8 cellular contexts compared by ENCODE assay signal in genomic region chr9:3508531-3509374, GRCh38. TPM values are rescaled to one million over a fixed set of nuclear protein-coding genes. Genes with fewer than 3 reads are reported as not detected.
DNase-seq lines count a peak whose midpoint lies in the region; ATAC-seq and TF ChIP-seq lines count a peak whose summit lies in the region.

No MANE protein-coding gene starts in this region.

- TF ChIP-seq CTCF in RWPE2 (IDR thresholded peaks at IDR 0.05; ENCODE audit: poor library complexity, severe bottlenecking) (no peak), glutamatergic neuron (IDR thresholded peaks at IDR 0.05; ENCODE audit: partially characterized antibody, unreplicated experiment) (no peak)

- H2AFZ ChIP-seq in ACC112 (ENCODE audit: low read length, unreplicated experiment) = no peak overlapping the region

- H3K27ac Mint-ChIP-seq in IgD-negative memory B cell (peak overlapping the region in 2 of 3 donors; percentile 65 to 89), glutamatergic neuron (ENCODE audit: unreplicated experiment) (peak overlapping the region; percentile 84)

- no peaks in the 10 kb centered on the region for H3K27me3 Mint-ChIP-seq in IgD-negative memory B cell
- H3K27me3 Mint-ChIP-seq in glutamatergic neuron (ENCODE audit: unreplicated experiment) = no peaks in the 10 kb centered on the region

- peaks cover 27 to 40% (median 32%) of the 10 kb centered on the region in 3 donors for H3K4me1 Mint-ChIP-seq in IgD-negative memory B cell
- H3K4me1 Mint-ChIP-seq in glutamatergic neuron (ENCODE audit: low read depth, unreplicated experiment) = peaks cover 37% of the 10 kb centered on the region

- H3K4me3 ChIP-seq in ACC112 (ENCODE audit: low read depth, low read length) (peak overlapping the region; percentile 26), RWPE2 (ENCODE audit: severe bottlenecking) (peak overlapping the region; percentile 22)

- H3K27ac ChIP-seq in ACC112 (ENCODE audit: low read depth, low read length) = no peak overlapping the region
- H3K27ac ChIP-seq in RWPE2 (ENCODE audit: poor library complexity, severe bottlenecking) = peak overlapping the region; percentile 70

- H3K9me3 ChIP-seq in RWPE2 (ENCODE audit: severe bottlenecking) = no peaks in the 10 kb centered on the region

- H3K27me3 ChIP-seq in ACC112 (ENCODE audit: insufficient read depth, low read length) = no peaks in the 10 kb centered on the region
- H3K27me3 ChIP-seq in RWPE2 (ENCODE audit: insufficient read depth, poor library complexity, severe bottlenecking) = no peaks in the 10 kb centered on the region

- no peaks in the 10 kb centered on the region for H3K9me3 Mint-ChIP-seq in IgD-negative memory B cell
- no peaks in the 10 kb centered on the region for H3K9me3 Mint-ChIP-seq in glutamatergic neuron (ENCODE audit: unreplicated experiment)

- H3K4me3 Mint-ChIP-seq in IgD-negative memory B cell (peak overlapping the region; percentile 68 to 93 (median 81)), glutamatergic neuron (ENCODE audit: unreplicated experiment) (peak overlapping the region; percentile 25)

- H3K36me3 Mint-ChIP-seq in IgD-negative memory B cell (no peaks in the 10 kb centered on the region), glutamatergic neuron (ENCODE audit: unreplicated experiment) (no peaks in the 10 kb centered on the region)

- peak; percentile 58 for ATAC-seq in GM18511 (IDR thresholded peaks at IDR 0.05; ENCODE audit: unreplicated experiment)
- peak; percentile 82 for ATAC-seq in RWPE2 (ENCODE audit: low read depth)
- no peak for ATAC-seq in GM21360 (IDR thresholded peaks at IDR 0.05; ENCODE audit: unreplicated experiment)

- no peaks in the 10 kb centered on the region for H3K36me3 ChIP-seq in ACC112 (ENCODE audit: insufficient read depth, low read length)
- no peaks in the 10 kb centered on the region for H3K36me3 ChIP-seq in RWPE2 (ENCODE audit: low read depth)

- DNase-seq in RWPE2 (ENCODE audit: low spot score) = no peak
- DNase-seq in glutamatergic neuron = no peak
- no peak for DNase-seq in AG20443 (ENCODE audit: low spot score)
- no peak for DNase-seq in GM19238 (ENCODE audit: insufficient read length, low spot score)

- H3K79me2 ChIP-seq in ACC112 (ENCODE audit: control insufficient read depth, insufficient read depth, low read length, unreplicated experiment) = no peaks in the 10 kb centered on the region

- H3K4me1 ChIP-seq in ACC112 (ENCODE audit: control insufficient read depth, insufficient read depth, low read length, unreplicated experiment) (peaks cover 11% of the 10 kb centered on the region), RWPE2 (ENCODE audit: insufficient read depth, poor library complexity, severe bottlenecking) (peaks cover 37% of the 10 kb centered on the region)

RNA-seq across cellular contexts. Expression of gene RFX3, which starts 17.0 kb away (rescaled TPM):
- 5.0 TPM for polyA plus RNA-seq in IgD-negative memory B cell
- total RNA-seq in glutamatergic neuron (ENCODE audit: unreplicated experiment) = 61.6 TPM
